ENCODE assay signal across 16 cellular contexts in genomic region chr11:92969634-92970347, GRCh38.
A peak's percentile ranks its signal among the peaks of the same experiment; 100 is the strongest.
DNase-seq lines count a peak whose midpoint lies in the region; ATAC-seq and TF ChIP-seq lines count a peak whose summit lies in the region.
"Had no signal": no experiment of that assay in that cellular context is flagged by ENCODE, and none has a peak within 500 bp of the region (broad histone marks: within the 10 kb centered on the region; RNA-seq: fewer than 3 reads in every experiment).

Gene MTNR1B, plus strand, starts transcription at chr11:92969651. Its CDS starts 75 bp downstream, at chr11:92969726.

- H3K4me1 Mint-ChIP-seq in stimulated activated memory B cell treated with anti-CD40 and anti-IgM and Interleukin-4, amounts not matched to agents 10 μg/mL and 1 μg/mL and 100 μg/mL, for 72 hours: no peaks in the 10 kb centered on the region

- H3K4me3 Mint-ChIP-seq in stimulated activated memory B cell treated with anti-CD40 and anti-IgM and Interleukin-4, amounts not matched to agents 10 μg/mL and 1 μg/mL and 100 μg/mL, for 72 hours: no peak within 1 kb of the TSS
- H3K4me3 Mint-ChIP-seq: effector memory CD8-positive, alpha-beta T cell had no signal

- ATAC-seq in stimulated activated memory B cell treated with anti-CD40 and anti-IgM and Interleukin-4, amounts not matched to agents 10 μg/mL and 1 μg/mL and 100 μg/mL, for 72 hours: peak; percentile 5
- ATAC-seq in stimulated activated naive CD8-positive, alpha-beta T cell treated with anti-CD3 and anti-CD28 coated beads, Interleukin-15, Interleukin-2, amounts not matched to agents 100 U/mL and 50 U/mL, for 24 hours: no peak
- no peak for ATAC-seq in GM18517 (IDR thresholded peaks at IDR 0.05; ENCODE audit: unreplicated experiment)
- ATAC-seq: effector memory CD8-positive, alpha-beta T cell; gastroesophageal sphincter; left lung had no signal

- DNase-seq in NCI-H2227 (lab: John Stamatoyannopoulos, UW; ENCODE audit: unreplicated experiment): peak; percentile 3
- no peak for DNase-seq in NCI-H2227 treated with DMSO at 0.1 percent for 48 hours (lab: John Stamatoyannopoulos, UW)
- DNase-seq in choroid plexus epithelial cell (ENCODE audit: low read depth): no peak
- peak; percentile 64 for DNase-seq in left kidney (ENCODE audit: low read depth, low spot score)
- no peak for DNase-seq in stimulated activated naive CD8-positive, alpha-beta T cell treated with anti-CD3 and anti-CD28 coated beads, Interleukin-15, Interleukin-2, amounts not matched to agents 100 U/mL and 50 U/mL, for 24 hours
- no peak for DNase-seq in activated effector memory CD4-positive, alpha-beta T cell treated with Interleukin-2 at 50 U/mL for 16 hours
- DNase-seq: activated CD4-positive, alpha-beta T cell treated with anti-CD3 and anti-CD28 coated beads, Interleukin-2, amount 50 U/mL, for 1 hour; effector memory CD8-positive, alpha-beta T cell; NCI-H510A; spleen; T-helper 2 cell had no signal

- no peak within 1 kb of the TSS for H3K27ac Mint-ChIP-seq in stimulated activated memory B cell treated with anti-CD40 and anti-IgM and Interleukin-4, amounts not matched to agents 10 μg/mL and 1 μg/mL and 100 μg/mL, for 72 hours
- H3K27ac Mint-ChIP-seq: effector memory CD8-positive, alpha-beta T cell had no signal

- H3K36me3 Mint-ChIP-seq in stimulated activated memory B cell treated with anti-CD40 and anti-IgM and Interleukin-4, amounts not matched to agents 10 μg/mL and 1 μg/mL and 100 μg/mL, for 72 hours: no peaks in the 10 kb centered on the region

- peak within 1 kb of the TSS; percentile 22 for H3K4me3 ChIP-seq in choroid plexus epithelial cell (ENCODE audit: low read depth, low read length)
- H3K4me3 ChIP-seq: ascending aorta, gastroesophageal sphincter, left lung, spleen had no signal

- TF ChIP-seq CTCF in choroid plexus epithelial cell (conservative IDR thresholded peaks at IDR 0.05; ENCODE audit: low read depth, low read length): no peak

- peaks cover 14% of the 10 kb centered on the region for H3K27me3 Mint-ChIP-seq in stimulated activated memory B cell treated with anti-CD40 and anti-IgM and Interleukin-4, amounts not matched to agents 10 μg/mL and 1 μg/mL and 100 μg/mL, for 72 hours
- H3K27me3 Mint-ChIP-seq: effector memory CD8-positive, alpha-beta T cell had no signal

- H3K9me3 Mint-ChIP-seq in stimulated activated memory B cell treated with anti-CD40 and anti-IgM and Interleukin-4, amounts not matched to agents 10 μg/mL and 1 μg/mL and 100 μg/mL, for 72 hours: peaks cover 13% of the 10 kb centered on the region

Comparison
In these comparisons a context has a peak if more than half of its experiments do, and no peak if none do; other contexts are left out.
1. DNase-seq: peak in NCI-H2227 (single experiment) and left kidney (single experiment); none in NCI-H2227 treated with DMSO at 0.1 percent for 48 hours (single experiment), choroid plexus epithelial cell (single experiment), stimulated activated naive CD8-positive, alpha-beta T cell treated with anti-CD3 and anti-CD28 coated beads, Interleukin-15, Interleukin-2, amounts not matched to agents 100 U/mL and 50 U/mL, for 24 hours (single experiment) and activated effector memory CD4-positive, alpha-beta T cell treated with Interleukin-2 at 50 U/mL for 16 hours (single experiment).